8 cellular contexts compared by ENCODE assay signal in genomic region chr16:10940501-10941079, GRCh38. TPM values are rescaled to one million over a fixed set of nuclear protein-coding genes. Genes with fewer than 3 reads are reported as not detected.
A peak's percentile ranks its signal among the peaks of the same experiment; 100 is the strongest.
DNase-seq lines count a peak whose midpoint lies in the region; ATAC-seq and TF ChIP-seq lines count a peak whose summit lies in the region.

No MANE protein-coding gene starts in this region.

- H3K9me3 ChIP-seq in smooth muscle cell (replicated peaks; ENCODE audit: low read depth) = no peaks in the 10 kb centered on the region

- H3K27ac Mint-ChIP-seq in activated CD8-positive, alpha-beta T cell treated with anti-CD3 and anti-CD28 coated beads, Interleukin-2, amount 10 ng/mL, durations not matched to agents 7 days and 5 days = peak overlapping the region; percentile 77

- no peaks in the 10 kb centered on the region for H3K27me3 ChIP-seq in smooth muscle cell (ENCODE audit: low read depth)

- peak overlapping the region; percentile 16 for H3K9ac ChIP-seq in smooth muscle cell (ENCODE audit: low read depth)

- H3K4me1 Mint-ChIP-seq in activated CD8-positive, alpha-beta T cell treated with anti-CD3 and anti-CD28 coated beads, Interleukin-2, amount 10 ng/mL, durations not matched to agents 7 days and 5 days (ENCODE audit: low read depth) = peaks cover 81% of the 10 kb centered on the region

- peaks cover 61% of the 10 kb centered on the region for H3K79me2 ChIP-seq in smooth muscle cell (ENCODE audit: low read depth)

- H4K20me1 ChIP-seq in smooth muscle cell (ENCODE audit: low read depth) = peaks cover 66% of the 10 kb centered on the region

- H3K27me3 Mint-ChIP-seq in activated CD8-positive, alpha-beta T cell treated with anti-CD3 and anti-CD28 coated beads, Interleukin-2, amount 10 ng/mL, durations not matched to agents 7 days and 5 days (ENCODE audit: low read depth) = no peaks in the 10 kb centered on the region

- CTCF ChIA-PET in activated CD8-positive, alpha-beta T cell treated with anti-CD3 and anti-CD28 coated beads, Interleukin-2, amount 10 ng/mL, durations not matched to agents 7 days and 5 days (lab: Charles Lee) = interaction anchor here (0.8 to 2.5 kb wide), 7 partner anchors 9 to 193 kb away, joined by 3 to 19 read pairs (median 3); no protein-coding TSS in a partner anchor

- H3K4me3 ChIP-seq in iPS-11a (ENCODE audit: low read depth, low read length) = peak overlapping the region; percentile 41
- peak overlapping the region; percentile 85 for H3K4me3 ChIP-seq in smooth muscle cell

- H3K4me3 Mint-ChIP-seq in activated CD8-positive, alpha-beta T cell treated with anti-CD3 and anti-CD28 coated beads, Interleukin-2, amount 10 ng/mL, durations not matched to agents 7 days and 5 days = peak overlapping the region; percentile 87

- DNase-seq in DMS79 treated with DMSO at 0.1 percent for 48 hours (lab: John Stamatoyannopoulos, UW) (peak; percentile 21), DMS79 (lab: John Stamatoyannopoulos, UW) (no peak), smooth muscle cell (lab: John Stamatoyannopoulos, UW; ENCODE audit: unreplicated experiment) (no peak), NCI-H82 (lab: John Stamatoyannopoulos, UW) (no peak), NCI-H187 treated with DMSO at 0.1 percent for 48 hours (lab: John Stamatoyannopoulos, UW) (no peak)
- peak; percentile 33 for DNase-seq in activated CD8-positive, alpha-beta T cell treated with anti-CD3 and anti-CD28 coated beads, Interleukin-2, amount 10 ng/mL, durations not matched to agents 7 days and 5 days

- H3K27ac ChIP-seq in smooth muscle cell (ENCODE audit: low read depth) = no peak overlapping the region

- no peaks in the 10 kb centered on the region for H3K36me3 ChIP-seq in smooth muscle cell (ENCODE audit: low read depth)

- 56% methylated on average over 8 of the region's 8 CpGs for WGBS in smooth muscle cell (ENCODE audit: low lambda C conversion rate)

- no peak for TF ChIP-seq CTCF in smooth muscle cell (IDR thresholded peaks at IDR 0.05; ENCODE audit: borderline replicate concordance, insufficient read depth, poor library complexity, severe bottlenecking)

- H3K36me3 Mint-ChIP-seq in activated CD8-positive, alpha-beta T cell treated with anti-CD3 and anti-CD28 coated beads, Interleukin-2, amount 10 ng/mL, durations not matched to agents 7 days and 5 days (ENCODE audit: low read depth) = peaks cover 36% of the 10 kb centered on the region

- H3K9me3 Mint-ChIP-seq in activated CD8-positive, alpha-beta T cell treated with anti-CD3 and anti-CD28 coated beads, Interleukin-2, amount 10 ng/mL, durations not matched to agents 7 days and 5 days (ENCODE audit: insufficient read depth) = no peaks in the 10 kb centered on the region

- peaks cover 8% of the 10 kb centered on the region for H3F3A ChIP-seq in smooth muscle cell (ENCODE audit: low read depth)

- peaks cover 22% of the 10 kb centered on the region for H3K4me1 ChIP-seq in smooth muscle cell (ENCODE audit: low read depth)

- POLR2A ChIA-PET in activated CD8-positive, alpha-beta T cell treated with anti-CD3 and anti-CD28 coated beads, Interleukin-2, amount 10 ng/mL, durations not matched to agents 7 days and 5 days (lab: Charles Lee) = no interaction called here

- H3K4me2 ChIP-seq in smooth muscle cell = peak overlapping the region; percentile 89

- H2AFZ ChIP-seq in smooth muscle cell (ENCODE audit: low read depth) = no peak overlapping the region

- no peak for ATAC-seq in activated CD8-positive, alpha-beta T cell treated with anti-CD3 and anti-CD28 coated beads, Interleukin-2, amount 10 ng/mL, durations not matched to agents 7 days and 5 days
- ATAC-seq in HG03095 (IDR thresholded peaks at IDR 0.05; ENCODE audit: unreplicated experiment) = no peak

RNA-seq across cellular contexts. Expression of gene DEXI, which starts 1.7 kb away (rescaled TPM):
- 10 to 100 TPM; 31.9 TPM for total RNA-seq in activated CD8-positive, alpha-beta T cell treated with anti-CD3 and anti-CD28 coated beads, Interleukin-2, amount 10 ng/mL, durations not matched to agents 7 days and 5 days
- total RNA-seq in smooth muscle cell = 29.9 and 71.8 TPM in 2 replicates
- 58.5 and 59.4 TPM in 2 replicates for polyA plus RNA-seq in smooth muscle cell

RNA-seq across cellular contexts. Expression of gene CLEC16A, which starts 3.8 kb away (rescaled TPM):
- 10 to 100 TPM; 32.8 to 38.5 TPM for total RNA-seq in activated CD8-positive, alpha-beta T cell treated with anti-CD3 and anti-CD28 coated beads, Interleukin-2, amount 10 ng/mL, durations not matched to agents 7 days and 5 days
- total RNA-seq in smooth muscle cell = 16.2 and 17.0 TPM in 2 replicates
- 12.6 and 17.7 TPM in 2 replicates for polyA plus RNA-seq in smooth muscle cell

Comparison
In these comparisons a context has a peak if more than half of its experiments do, and no peak if none do; other contexts are left out.
1. DNase-seq: peak in DMS79 treated with DMSO at 0.1 percent for 48 hours (single experiment) and activated CD8-positive, alpha-beta T cell treated with anti-CD3 and anti-CD28 coated beads, Interleukin-2, amount 10 ng/mL, durations not matched to agents 7 days and 5 days (single experiment); none in DMS79 (single experiment), smooth muscle cell (single experiment), NCI-H82 (single experiment) and NCI-H187 treated with DMSO at 0.1 percent for 48 hours (single experiment).